8 cellular contexts compared by ENCODE assay signal in the genomic region with DNA sequence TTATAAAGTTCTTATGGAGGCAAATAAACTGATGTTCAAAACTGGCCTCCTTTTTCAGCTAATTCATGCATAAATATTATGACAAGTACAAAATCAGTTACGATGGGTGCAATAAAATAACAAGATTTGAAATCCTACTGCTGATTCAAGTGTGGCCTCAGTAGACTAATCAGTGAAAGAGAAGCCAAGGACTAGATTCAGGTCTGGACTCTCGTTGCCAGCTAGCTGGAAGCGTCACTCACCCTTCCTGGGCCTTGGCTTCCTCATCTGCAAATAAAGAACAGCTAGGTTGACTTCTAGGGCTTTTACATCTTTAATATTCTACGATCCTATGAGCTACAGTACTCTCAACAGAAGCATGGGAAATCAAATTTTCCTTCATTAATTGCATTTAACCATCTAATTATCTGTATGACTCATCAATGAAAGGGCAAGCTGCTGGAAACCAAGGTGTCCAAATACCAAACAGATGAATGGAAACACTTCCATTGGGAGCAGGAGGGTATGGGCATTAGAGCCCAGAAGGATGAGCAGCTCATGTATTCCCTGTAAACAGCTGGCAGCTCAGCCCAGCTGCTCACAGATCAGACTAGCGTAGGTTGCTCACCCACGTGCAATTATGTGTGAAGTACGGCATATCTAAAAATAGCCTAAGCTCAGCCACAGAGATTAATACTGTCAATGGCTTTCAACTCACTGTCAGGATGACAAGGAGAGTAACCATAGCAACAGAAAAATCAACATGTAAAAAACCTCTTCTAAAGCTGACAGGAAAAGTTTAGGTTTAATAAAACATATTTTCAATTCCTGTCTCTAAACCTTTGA.
DNase-seq lines count a peak whose midpoint lies in the region; ATAC-seq lines count a peak whose summit lies in the region.

No MANE protein-coding gene starts in this region.

- H2BK15ac ChIP-seq in mesenchymal stem cell (ENCODE audit: low read depth, poor library complexity, severe bottlenecking), result no peak overlapping the region

- WGBS in mesenchymal stem cell, result 75% methylated on average over 7 of the region's 7 CpGs

- no peak overlapping the region for H2BK5ac ChIP-seq in mesenchymal stem cell (ENCODE audit: low read depth, low read length, poor library complexity, severe bottlenecking)

- H3K9me3 ChIP-seq in mesenchymal stem cell (ENCODE audit: control insufficient read depth, low read length), result no peaks in the 10 kb centered on the region

- H3K27ac ChIP-seq in mesenchymal stem cell (ENCODE audit: low read length, poor library complexity, severe bottlenecking), result no peak overlapping the region

- no peak overlapping the region for H3K4ac ChIP-seq in mesenchymal stem cell (ENCODE audit: low read depth in 1 of 2, low read length in 2 of 2)

- H3K79me1 ChIP-seq in mesenchymal stem cell (replicated peaks; ENCODE audit: low read length, poor library complexity, severe bottlenecking), result no peaks in the 10 kb centered on the region

- H4K91ac ChIP-seq in mesenchymal stem cell (ENCODE audit: low read length), result no peak overlapping the region

- H3K4me1 ChIP-seq in mesenchymal stem cell (ENCODE audit: control insufficient read depth, insufficient read depth, low read depth, low read length), result peaks cover 5% of the 10 kb centered on the region

- H3K9ac ChIP-seq in mesenchymal stem cell (ENCODE audit: low read length), result peak overlapping the region; percentile 36

- no peak overlapping the region for H3K18ac ChIP-seq in mesenchymal stem cell (ENCODE audit: low read depth in 1 of 2, low read length in 2 of 2)

- H2AK5ac ChIP-seq in mesenchymal stem cell (ENCODE audit: low read length, severe bottlenecking), result no peak overlapping the region

- H3K27me3 ChIP-seq in mesenchymal stem cell (ENCODE audit: control insufficient read depth in 1 of 2, insufficient read depth in 1 of 2, low read length in 2 of 2), result no peaks in the 10 kb centered on the region

- H3K4me2 ChIP-seq in mesenchymal stem cell (ENCODE audit: low read length, poor library complexity, severe bottlenecking), result no peak overlapping the region

- H3K36me3 ChIP-seq in mesenchymal stem cell (ENCODE audit: control insufficient read depth in 1 of 2, insufficient read depth in 2 of 2, low read depth in 1 of 2, low read length in 2 of 2), result peaks cover 0 to 8% of the 10 kb centered on the region in 2 experiments

- H3K23ac ChIP-seq in mesenchymal stem cell (ENCODE audit: low read length in 2 of 2), result no peak overlapping the region

- H3K14ac ChIP-seq in mesenchymal stem cell (ENCODE audit: low read length in 2 of 2), result no peak overlapping the region

- H2BK12ac ChIP-seq in mesenchymal stem cell (ENCODE audit: low read length in 2 of 2), result no peak overlapping the region

- intact Hi-C loops in posterior cingulate gyrus (cut with DNase I), result no loop called here

- H3K4me3 ChIP-seq in mesenchymal stem cell (ENCODE audit: insufficient read depth in 1 of 2, low read depth in 1 of 2, low read length in 2 of 2), result no peak overlapping the region

- no peak overlapping the region for H2BK120ac ChIP-seq in mesenchymal stem cell (ENCODE audit: low read depth, low read length)

- H4K8ac ChIP-seq in mesenchymal stem cell (ENCODE audit: low read length), result no peak overlapping the region

- no peak overlapping the region for H2AFZ ChIP-seq in mesenchymal stem cell (ENCODE audit: low read depth, low read length)

- DNase-seq in NCI-H446 treated with DMSO at 0.1 percent for 48 hours (lab: John Stamatoyannopoulos, UW), result peak; percentile 48
- DNase-seq in mesenchymal stem cell, result peak; percentile 61
- DNase-seq in posterior cingulate gyrus, result no peak
- DNase-seq in AG08395 (ENCODE audit: low spot score), result no peak
- DNase-seq in KBM-7, result no peak
- no peak for DNase-seq in activated effector memory CD4-positive, alpha-beta T cell treated with anti-CD3 and anti-CD28 coated beads, Interleukin-2, amount 50 U/mL, for 16 hours

- ATAC-seq in GM18858 (IDR thresholded peaks at IDR 0.05; ENCODE audit: unreplicated experiment) (peak; percentile 66), HG02852 (IDR thresholded peaks at IDR 0.05; ENCODE audit: unreplicated experiment) (peak; percentile 70)

- in situ Hi-C loops in KBM-7 (cut with MboI; ENCODE audit: low pct_unique_long_range_greater_than_20kb, low sequenced_read_pairs), result no loop called here

Comparison
In these comparisons a context has a peak if more than half of its experiments do, and no peak if none do; other contexts are left out.
1. DNase-seq: peak in NCI-H446 treated with DMSO at 0.1 percent for 48 hours (single experiment) and mesenchymal stem cell (single experiment); none in posterior cingulate gyrus (0 of 10), AG08395 (single experiment), KBM-7 (single experiment) and activated effector memory CD4-positive, alpha-beta T cell treated with anti-CD3 and anti-CD28 coated beads, Interleukin-2, amount 50 U/mL, for 16 hours (single experiment).